8 cellular contexts compared by ENCODE assay signal in genomic region chr6:2765166-2765895, GRCh38. TPM values are rescaled to one million over a fixed set of nuclear protein-coding genes. Genes with fewer than 3 reads are reported as not detected.
DNase-seq lines count a peak whose midpoint lies in the region; ATAC-seq and TF ChIP-seq lines count a peak whose summit lies in the region.

WRNIP1 (plus strand) TSS chr6:2765393; CDS start chr6:2765623, 230 bp downstream.

- intact Hi-C loops in left lung (cut with DNase I) = no loop called here

- H3K27ac ChIP-seq in BLaER1 (peak within 1 kb of the TSS; percentile 96), left lung (peak within 1 kb of the TSS; percentile 96 to 97)

- H3K4me2 ChIP-seq in BLaER1 = peak within 1 kb of the TSS; percentile 93

- H3K36me3 ChIP-seq in BLaER1 (peaks cover 11% of the 10 kb centered on the region), left lung (peaks cover 0 to 2% of the 10 kb centered on the region in 2 donors)

- peak; percentile 45 to 74 for TF ChIP-seq CTCF in left lung (IDR thresholded peaks at IDR 0.05)

- DNase-seq in NCI-H69 (lab: John Stamatoyannopoulos, UW) (peak; percentile 100), dedifferentiated amniotic fluid mesenchymal stem cell (ENCODE audit: extremely low spot score) (peak; percentile 99), left lung (peak; percentile 99 to 100)
- peak; percentile 95 for DNase-seq in activated CD4-positive, alpha-beta T cell treated with anti-CD3 and anti-CD28 coated beads, Interleukin-2, amount 50 U/mL, for 1 hour
- DNase-seq in stimulated activated CD4-positive, alpha-beta T cell treated with anti-CD3 and anti-CD28 coated beads, Interleukin-2, amount 100 ng/mL, for 48 hours = peak; percentile 89 to 90

- peaks cover 13% of the 10 kb centered on the region for H3K9me3 ChIP-seq in BLaER1
- no peaks in the 10 kb centered on the region for H3K9me3 ChIP-seq in left lung

- ATAC-seq in GM19351 (IDR thresholded peaks at IDR 0.05; ENCODE audit: unreplicated experiment) = peak; percentile 81
- ATAC-seq in HG03521 (IDR thresholded peaks at IDR 0.05; ENCODE audit: unreplicated experiment) = peak; percentile 83
- peak; percentile 91 for ATAC-seq in left lung

- H3K27me3 ChIP-seq in BLaER1 = no peaks in the 10 kb centered on the region
- no peaks in the 10 kb centered on the region for H3K27me3 ChIP-seq in left lung

- H3K4me3 ChIP-seq in BLaER1 (peak within 1 kb of the TSS; percentile 93), left lung (peak within 1 kb of the TSS; percentile 76 to 89)

- peak within 1 kb of the TSS; percentile 93 for H3K9ac ChIP-seq in BLaER1

- H3K4me1 ChIP-seq in BLaER1 (peaks cover 42% of the 10 kb centered on the region), left lung (peaks cover 14 to 48% of the 10 kb centered on the region in 2 donors)

- H4K20me1 ChIP-seq in BLaER1 = peaks cover 45% of the 10 kb centered on the region

RNA-seq across cellular contexts. Expression of gene WRNIP1, which starts in this region (rescaled TPM):
- total RNA-seq in left lung = 10 to 100 TPM; 34.9 to 37.4 TPM

Comparison
In these comparisons a context has a peak if more than half of its experiments do, and no peak if none do; other contexts are left out.
1. Peak in every context shown above with its lines: DNase-seq, ATAC-seq, H3K4me3 ChIP-seq and H3K27ac ChIP-seq.